28 cellular contexts compared by ENCODE assay signal in genomic region chr2:120660056-120660694, GRCh38.
"Had no signal": no experiment of that assay in that cellular context is flagged by ENCODE, and none has a peak within 500 bp of the region (broad histone marks: within the 10 kb centered on the region; RNA-seq: fewer than 3 reads in every experiment).

No MANE protein-coding gene starts in this region.

- H3K27ac ChIP-seq: hepatocyte, left lung, lower lobe of right lung, neural progenitor cell, neutrophil, parathyroid adenoma, right atrium auricular region, right lobe of liver, vagina had no signal

- H3K9me3 ChIP-seq: neutrophil, right lobe of liver, vagina had no signal

- H3K4me3 ChIP-seq: hepatocyte, left lung, lower lobe of right lung, neural progenitor cell, right atrium auricular region, right lobe of liver, smooth muscle cell, tibial nerve, upper lobe of left lung, vagina had no signal

- DNase-seq: islet precursor cell; kidney glomerular epithelial cell; left lung; lower lobe of right lung; mammary epithelial cell; mesenchymal stem cell; naive B cell; natural killer cell; nephron progenitor cell; occipital lobe; stimulated activated CD4-positive, alpha-beta T cell treated with anti-CD3 and anti-CD28 coated beads, Interleukin-1b, Interleukin-23, amount 100 ng/mL, for 48 hours; stimulated activated CD4-positive, alpha-beta T cell treated with anti-CD3 and anti-CD28 coated beads, Interleukin-2, amount 100 ng/mL, for 48 hours; stimulated activated CD4-positive, alpha-beta T cell treated with anti-CD3 and anti-CD28 coated beads, Interleukin-4, amount 100 ng/mL, for 4 hours; stimulated activated CD8-positive, alpha-beta memory T cell treated with anti-CD3 and anti-CD28 coated beads, Interleukin-4, amount 100 ng/mL, for 48 hours; stimulated activated naive CD4-positive, alpha-beta T cell treated with Interleukin-2 at 50 U/mL for 16 hours; stimulated activated naive CD8-positive, alpha-beta T cell treated with anti-CD3 and anti-CD28 coated beads, Interleukin-15, amount 100 ng/mL, for 72 hours; upper lobe of left lung had no signal

- H3K4me1 Mint-ChIP-seq: natural killer cell; stimulated activated memory B cell treated with anti-CD40 and anti-IgM and Interleukin-4, amounts not matched to agents 10 μg/mL and 1 μg/mL and 100 μg/mL, for 72 hours; stimulated activated naive CD8-positive, alpha-beta T cell treated with anti-CD3 and anti-CD28 coated beads, Interleukin-15, amount 100 ng/mL, for 72 hours had no signal

- H3K27ac Mint-ChIP-seq: mesothelial cell of epicardium; naive B cell; natural killer cell; stimulated activated memory B cell treated with anti-CD40 and anti-IgM and Interleukin-4, amounts not matched to agents 10 μg/mL and 1 μg/mL and 100 μg/mL, for 72 hours; stimulated activated naive CD8-positive, alpha-beta T cell treated with anti-CD3 and anti-CD28 coated beads, Interleukin-15, amount 100 ng/mL, for 72 hours had no signal

- H3K9ac ChIP-seq: neural progenitor cell, parathyroid adenoma had no signal

- H3K36me3 Mint-ChIP-seq: mesothelial cell of epicardium; natural killer cell; neural progenitor cell; stimulated activated memory B cell treated with anti-CD40 and anti-IgM and Interleukin-4, amounts not matched to agents 10 μg/mL and 1 μg/mL and 100 μg/mL, for 72 hours had no signal

- H3K4me1 ChIP-seq: left lung, neural progenitor cell, parathyroid adenoma had no signal

- H3K4me3 Mint-ChIP-seq: mesothelial cell of epicardium; naive B cell; natural killer cell; nephron progenitor cell; neural progenitor cell; stimulated activated memory B cell treated with anti-CD40 and anti-IgM and Interleukin-4, amounts not matched to agents 10 μg/mL and 1 μg/mL and 100 μg/mL, for 72 hours; stimulated activated naive CD8-positive, alpha-beta T cell treated with anti-CD3 and anti-CD28 coated beads, Interleukin-15, amount 100 ng/mL, for 72 hours had no signal

- H3K27me3 ChIP-seq: hepatocyte, right atrium auricular region, right lobe of liver, tibial nerve, upper lobe of left lung, vagina had no signal

- H3K36me3 ChIP-seq: left lung, lower lobe of right lung, neural progenitor cell, neutrophil, right atrium auricular region, right lobe of liver, tibial nerve, upper lobe of left lung, vagina had no signal
